In genomic region chr4:140861359-140862181, GRCh38 we compare ENCODE assay signal across 8 cellular contexts.
DNase-seq lines count a peak whose midpoint lies in the region; ATAC-seq and TF ChIP-seq lines count a peak whose summit lies in the region.

No MANE protein-coding gene starts in this region.

- H3K27ac Mint-ChIP-seq in CD4-positive, alpha-beta T cell, result no peak overlapping the region
- H3K27ac Mint-ChIP-seq in activated naive CD4-positive, alpha-beta T cell treated with anti-CD3 and anti-CD28 coated beads for 36 hours, result no peak overlapping the region

- TF ChIP-seq CTCF in CD4-positive, alpha-beta T cell (IDR thresholded peaks at IDR 0.05), result peak; percentile 80
- peak; percentile 73 to 87 (median 86) for TF ChIP-seq CTCF in ovary (IDR thresholded peaks at IDR 0.05)

- 40 to 42% (median 41%) methylated on average over 7 of the region's 7 CpGs for WGBS in ovary, 3 donors

- no peaks in the 10 kb centered on the region for H3K36me3 ChIP-seq in ovary

- no peak for TF ChIP-seq POLR2A in ovary (IDR thresholded peaks at IDR 0.05)

- TF ChIP-seq EP300 in ovary (IDR thresholded peaks at IDR 0.05), result no peak

- no peaks in the 10 kb centered on the region for H3K9me3 ChIP-seq in CD4-positive, alpha-beta T cell (ENCODE audit: control insufficient read depth, low read length)
- no peaks in the 10 kb centered on the region for H3K9me3 ChIP-seq in ovary

- peak in 8 of 10 experiments; percentile 0 to 29 (median 6) for DNase-seq in CD4-positive, alpha-beta T cell
- DNase-seq in HK-2 (ENCODE audit: unreplicated experiment), result peak; percentile 23
- DNase-seq in NOMO-1 treated with DMSO at 0.1 percent for 48 hours (lab: John Stamatoyannopoulos, UW; ENCODE audit: unreplicated experiment), result peak; percentile 44
- peak; percentile 79 for DNase-seq in activated naive CD4-positive, alpha-beta T cell treated with anti-CD3 and anti-CD28 coated beads for 36 hours
- peak; percentile 80 for DNase-seq in globus pallidus (ENCODE audit: low spot score)
- peak in 4 of 5 donors; percentile 50 to 81 (median 66) for DNase-seq in ovary

- no peak overlapping the region for H3K27ac ChIP-seq in CD4-positive, alpha-beta T cell (ENCODE audit: low read depth, low read length)
- H3K27ac ChIP-seq in ovary, result no peak overlapping the region

- CTCF ChIA-PET in CD4-positive, alpha-beta T cell (lab: Charles Lee), result no interaction called here
- CTCF ChIA-PET in activated naive CD4-positive, alpha-beta T cell treated with anti-CD3 and anti-CD28 coated beads for 36 hours (lab: Charles Lee), result interaction anchor here (0.6 to 1.1 kb wide), 3 partner anchors 272 to 468 kb away, joined by 3 to 5 read pairs (median 4); partner anchors contain the start of gene RNF150

- H3K36me3 Mint-ChIP-seq in CD4-positive, alpha-beta T cell (ENCODE audit: low read depth), result no peaks in the 10 kb centered on the region
- H3K36me3 Mint-ChIP-seq in activated naive CD4-positive, alpha-beta T cell treated with anti-CD3 and anti-CD28 coated beads for 36 hours (ENCODE audit: low read depth), result no peaks in the 10 kb centered on the region

- POLR2A ChIA-PET in CD4-positive, alpha-beta T cell (lab: Charles Lee), result no interaction called here

- ATAC-seq in CD4-positive, alpha-beta T cell (ENCODE audit: poor library complexity), result no peak
- ATAC-seq in GM18907 (IDR thresholded peaks at IDR 0.05; ENCODE audit: unreplicated experiment) (peak; percentile 70), GM21381 (IDR thresholded peaks at IDR 0.05; ENCODE audit: unreplicated experiment) (no peak)

- H3K4me3 ChIP-seq in ovary, result no peak overlapping the region

- H3K4me1 Mint-ChIP-seq in CD4-positive, alpha-beta T cell (ENCODE audit: low read depth), result no peaks in the 10 kb centered on the region
- H3K4me1 Mint-ChIP-seq in activated naive CD4-positive, alpha-beta T cell treated with anti-CD3 and anti-CD28 coated beads for 36 hours (ENCODE audit: low read depth), result no peaks in the 10 kb centered on the region

- H3K27me3 ChIP-seq in CD4-positive, alpha-beta T cell (ENCODE audit: control insufficient read depth, insufficient read depth, low read length), result no peaks in the 10 kb centered on the region
- H3K27me3 ChIP-seq in ovary, result no peaks in the 10 kb centered on the region

- no peaks in the 10 kb centered on the region for H3K9me3 Mint-ChIP-seq in CD4-positive, alpha-beta T cell
- no peaks in the 10 kb centered on the region for H3K9me3 Mint-ChIP-seq in activated naive CD4-positive, alpha-beta T cell treated with anti-CD3 and anti-CD28 coated beads for 36 hours

- peaks cover 21% of the 10 kb centered on the region for H3K27me3 Mint-ChIP-seq in CD4-positive, alpha-beta T cell
- no peaks in the 10 kb centered on the region for H3K27me3 Mint-ChIP-seq in activated naive CD4-positive, alpha-beta T cell treated with anti-CD3 and anti-CD28 coated beads for 36 hours (ENCODE audit: low read depth)

- peaks cover 1% of the 10 kb centered on the region for H3K4me1 ChIP-seq in ovary (ENCODE audit: insufficient read depth)

- intact Hi-C loops in CD4-positive, alpha-beta T cell (cut with DNase I, micrococcal nuclease), result loop anchor here in 1 of 2 experiments (2.0 kb wide), 1 partner anchor 1987 kb away; no protein-coding TSS in a partner anchor
- intact Hi-C loops in activated naive CD4-positive, alpha-beta T cell treated with anti-CD3 and anti-CD28 coated beads for 36 hours (cut with micrococcal nuclease), result loop anchor here (1.0 to 10.0 kb wide), 3 partner anchors 272 to 1986 kb away; partner anchors contain the start of gene RNF150
- intact Hi-C loops in ovary (cut with DNase I), result loop anchor here in 3 of 4 donors (2.0 kb wide), 1 partner anchor 271 kb away; the partner anchor contains the start of gene RNF150 (in 3 of the 3)

- H3K4me3 Mint-ChIP-seq in CD4-positive, alpha-beta T cell, result no peak overlapping the region
- no peak overlapping the region for H3K4me3 Mint-ChIP-seq in activated naive CD4-positive, alpha-beta T cell treated with anti-CD3 and anti-CD28 coated beads for 36 hours

Comparison
In these comparisons a context has a peak if more than half of its experiments do, and no peak if none do; other contexts are left out.
1. DNase-seq: peak in every context shown above with its lines; median percentile 80 in globus pallidus; 79 in activated naive CD4-positive, alpha-beta T cell treated with anti-CD3 and anti-CD28 coated beads for 36 hours; 66 in ovary; 44 in NOMO-1 treated with DMSO at 0.1 percent for 48 hours; 23 in HK-2; 6 in CD4-positive, alpha-beta T cell.